ENCODE assay signal across 10 cellular contexts in genomic region chr14:75875958-75876357, GRCh38.
DNase-seq lines count a peak whose midpoint lies in the region; ATAC-seq and TF ChIP-seq lines count a peak whose summit lies in the region.
"Had no signal": no experiment of that assay in that cellular context is flagged by ENCODE, and none has a peak within 500 bp of the region (broad histone marks: within the 10 kb centered on the region; RNA-seq: fewer than 3 reads in every experiment).

No MANE protein-coding gene starts in this region.

- ATAC-seq in GM19452 (IDR thresholded peaks at IDR 0.05; ENCODE audit: unreplicated experiment) = peak; percentile 100
- ATAC-seq in HG03064 (IDR thresholded peaks at IDR 0.05; ENCODE audit: low read depth, unreplicated experiment) = peak; percentile 92
- ATAC-seq in activated T-helper 17 cell treated with anti-CD3 and anti-CD28 coated beads, Interleukin-2, amount 50 U/mL, for 72 hours (replicated peaks) = peak; percentile 58

- TF ChIP-seq CTCF in GM10248 (IDR thresholded peaks at IDR 0.05; ENCODE audit: control extremely low read depth, extremely low read depth, low read depth, missing control alignments) = no peak

- H3K4me1 Mint-ChIP-seq in activated T-helper 17 cell treated with anti-CD3 and anti-CD28 coated beads, Interleukin-2, amount 50 U/mL, for 72 hours = peaks cover 10% of the 10 kb centered on the region
- peaks cover 10% of the 10 kb centered on the region for H3K4me1 Mint-ChIP-seq in activated naive CD4-positive, alpha-beta T cell treated with anti-CD3 and anti-CD28 coated beads for 36 hours (ENCODE audit: low read depth)
- H3K4me1 Mint-ChIP-seq: activated naive CD4-positive, alpha-beta T cell treated with anti-CD3 and anti-CD28 coated beads, Interleukin-2, amount 50 U/mL, for 24 hours had no signal

- CTCF ChIA-PET in GM10248 (lab: Yijun Ruan, JAX) = interaction anchor here (1.0 to 1.9 kb wide), 5 partner anchors 17 to 167 kb away, joined by 4 to 9 read pairs (median 5); partner anchors contain the start of gene TGFB3
- CTCF ChIA-PET in activated naive CD4-positive, alpha-beta T cell treated with anti-CD3 and anti-CD28 coated beads for 36 hours (lab: Charles Lee) = interaction anchor here (0.6 kb wide), 1 partner anchor 145 kb away, joined by 3 read pairs; no protein-coding TSS in a partner anchor

- H3K9me3 Mint-ChIP-seq in activated T-helper 17 cell treated with anti-CD3 and anti-CD28 coated beads, Interleukin-2, amount 50 U/mL, for 72 hours = no peaks in the 10 kb centered on the region
- H3K9me3 Mint-ChIP-seq in activated naive CD4-positive, alpha-beta T cell treated with anti-CD3 and anti-CD28 coated beads for 36 hours = no peaks in the 10 kb centered on the region
- H3K9me3 Mint-ChIP-seq: activated naive CD4-positive, alpha-beta T cell treated with anti-CD3 and anti-CD28 coated beads, Interleukin-2, amount 50 U/mL, for 24 hours had no signal

- H3K27me3 Mint-ChIP-seq in activated T-helper 17 cell treated with anti-CD3 and anti-CD28 coated beads, Interleukin-2, amount 50 U/mL, for 72 hours = no peaks in the 10 kb centered on the region
- no peaks in the 10 kb centered on the region for H3K27me3 Mint-ChIP-seq in activated naive CD4-positive, alpha-beta T cell treated with anti-CD3 and anti-CD28 coated beads for 36 hours (ENCODE audit: low read depth)
- H3K27me3 Mint-ChIP-seq: activated naive CD4-positive, alpha-beta T cell treated with anti-CD3 and anti-CD28 coated beads, Interleukin-2, amount 50 U/mL, for 24 hours had no signal

- DNase-seq in GM10248 (ENCODE audit: extremely low spot score) (peak; percentile 70), HuH-7 (ENCODE audit: low spot score) (no peak)
- no peak for DNase-seq in effector CD8-positive, alpha-beta T cell (lab: John Stamatoyannopoulos, UW)
- DNase-seq in activated CD4-positive, alpha-beta T cell treated with anti-CD3 and anti-CD28 coated beads, Interleukin-2, amount 50 U/mL, for 4 hours = no peak
- no peak for DNase-seq in activated naive CD4-positive, alpha-beta T cell treated with anti-CD3 and anti-CD28 coated beads for 36 hours
- DNase-seq: stimulated activated CD8-positive, alpha-beta memory T cell treated with anti-CD3 and anti-CD28 coated beads, Interleukin-4, amount 100 ng/mL, for 48 hours had no signal

- H3K4me3 Mint-ChIP-seq in activated T-helper 17 cell treated with anti-CD3 and anti-CD28 coated beads, Interleukin-2, amount 50 U/mL, for 72 hours = no peak overlapping the region
- H3K4me3 Mint-ChIP-seq in activated naive CD4-positive, alpha-beta T cell treated with anti-CD3 and anti-CD28 coated beads for 36 hours = no peak overlapping the region
- H3K4me3 Mint-ChIP-seq: activated naive CD4-positive, alpha-beta T cell treated with anti-CD3 and anti-CD28 coated beads, Interleukin-2, amount 50 U/mL, for 24 hours had no signal

- H3K27ac Mint-ChIP-seq in activated T-helper 17 cell treated with anti-CD3 and anti-CD28 coated beads, Interleukin-2, amount 50 U/mL, for 72 hours = peak overlapping the region; percentile 26
- no peak overlapping the region for H3K27ac Mint-ChIP-seq in activated naive CD4-positive, alpha-beta T cell treated with anti-CD3 and anti-CD28 coated beads for 36 hours
- H3K27ac Mint-ChIP-seq: activated naive CD4-positive, alpha-beta T cell treated with anti-CD3 and anti-CD28 coated beads, Interleukin-2, amount 50 U/mL, for 24 hours had no signal

- POLR2A ChIA-PET in GM10248 (lab: Yijun Ruan, JAX) = no interaction called here

- peaks cover 7% of the 10 kb centered on the region for H3K36me3 Mint-ChIP-seq in activated T-helper 17 cell treated with anti-CD3 and anti-CD28 coated beads, Interleukin-2, amount 50 U/mL, for 72 hours (ENCODE audit: low read depth)
- H3K36me3 Mint-ChIP-seq in activated naive CD4-positive, alpha-beta T cell treated with anti-CD3 and anti-CD28 coated beads for 36 hours (ENCODE audit: low read depth) = peaks cover 7% of the 10 kb centered on the region

- intact Hi-C loops in activated naive CD4-positive, alpha-beta T cell treated with anti-CD3 and anti-CD28 coated beads for 36 hours (cut with micrococcal nuclease) = no loop called here
